Comparison of ENCODE assay signal across 8 cellular contexts in genomic region chr14:60723218-60724079, GRCh38. TPM values are rescaled to one million over a fixed set of nuclear protein-coding genes. Genes with fewer than 3 reads are reported as not detected.
DNase-seq lines count a peak whose midpoint lies in the region; ATAC-seq, FAIRE-seq and TF ChIP-seq lines count a peak whose summit lies in the region.

No MANE protein-coding gene starts in this region.

- peaks cover 0 to 5% of the 10 kb centered on the region in 2 donors for H3K4me1 ChIP-seq in small intestine (ENCODE audit: control insufficient read depth in 2 of 2, insufficient read depth in 1 of 2, low read depth in 1 of 2, low read length in 1 of 2)

- peak overlapping the region; percentile 77 to 98 (median 94) for H3K27ac Mint-ChIP-seq in brain

- ATAC-seq in HG03175 (IDR thresholded peaks at IDR 0.05; ENCODE audit: unreplicated experiment): peak; percentile 44
- no peak for ATAC-seq in GM21526 (IDR thresholded peaks at IDR 0.05; ENCODE audit: low FRiP score, unreplicated experiment)

- H3K27me3 Mint-ChIP-seq in brain: peaks cover 62% of the 10 kb centered on the region

- peak overlapping the region; percentile 94 to 96 (median 95) for H3K4me3 Mint-ChIP-seq in brain

- H3K27ac ChIP-seq in 22Rv1 (peak overlapping the region; percentile 91), small intestine (ENCODE audit: low read depth in 1 of 2, low read length in 1 of 2) (no peak overlapping the region)

- peak; percentile 47 for DNase-seq in GM10266 (ENCODE audit: extremely low spot score)
- peak; percentile 19 for DNase-seq in SK-MEL-5 (ENCODE audit: low read depth, low spot score)
- DNase-seq in iPS-NIHi7 (ENCODE audit: extremely low spot score): peak; percentile 14
- no peak for DNase-seq in small intestine

- TF ChIP-seq CTCF in 22Rv1 (IDR thresholded peaks at IDR 0.05): 0 out of 2 replicates have a peak, but pooled peaks have one; percentile 8
- no peak for TF ChIP-seq CTCF in GM10266 (IDR thresholded peaks at IDR 0.05; ENCODE audit: control insufficient read depth, insufficient read depth, low read depth, missing control alignments)
- no peak for TF ChIP-seq CTCF in brain (conservative IDR thresholded peaks at IDR 0.05)

- peaks cover 2% of the 10 kb centered on the region for H3K36me3 Mint-ChIP-seq in brain

- no peak for FAIRE-seq in small intestine (lab: Jason Lieb, UNC)

- no peaks in the 10 kb centered on the region for H3K9me3 ChIP-seq in small intestine (ENCODE audit: control insufficient read depth, low read depth)

- H3K4me3 ChIP-seq in small intestine (ENCODE audit: low read depth in 1 of 2, low read length in 2 of 2): peak overlapping the region; percentile 58 to 62

- H3K36me3 ChIP-seq in small intestine (ENCODE audit: control insufficient read depth in 2 of 2, insufficient read depth in 2 of 2, low read length in 2 of 2): no peaks in the 10 kb centered on the region

- peaks cover 27% of the 10 kb centered on the region for H3K4me1 Mint-ChIP-seq in brain

- H3K27me3 ChIP-seq in small intestine (ENCODE audit: control insufficient read depth in 2 of 2, insufficient read depth in 2 of 2, low read length in 2 of 2): peaks cover 6 to 13% of the 10 kb centered on the region in 2 donors

- H3K9me3 Mint-ChIP-seq in brain: peaks cover 0 to 14% (median 0%) of the 10 kb centered on the region in 5 experiments

- 0 to 1% (median 1%) methylated on average over 61 to 88 of the region's 88 CpGs for WGBS in small intestine, 3 donors

- in situ Hi-C loops in SK-MEL-5 (cut with HindIII; ENCODE audit: low pct_unique_long_range_greater_than_20kb, low sequenced_read_pairs): no loop called here

RNA-seq across cellular contexts. Expression of gene SIX4, which starts 0.7 kb away (rescaled TPM):
- 3.9 and 4.7 TPM in 2 replicates for total RNA-seq in SK-MEL-5 (2014; rRNA removed; shearing (Covaris generic))
- 5.3 and 8.1 TPM in 2 replicates for polyA plus RNA-seq in SK-MEL-5 (2015; cell fraction: cytosol; rRNA removed)
- polyA plus RNA-seq in SK-MEL-5 (2015; cell fraction: nucleus; rRNA removed): 6.8 and 10.7 TPM in 2 replicates
- polyA plus RNA-seq in brain (ENCODE audit: insufficient read depth, low read depth, low replicate concordance) (4.9 TPM), small intestine (under 1 TPM in 1 of 3 donors, not detected in 2; 0.12 TPM)

RNA-seq across cellular contexts. Expression of gene MNAT1, which starts 11.1 kb away (rescaled TPM):
- total RNA-seq in SK-MEL-5 (2014; rRNA removed; shearing (Covaris generic)): 53.8 and 58.1 TPM in 2 replicates
- polyA plus RNA-seq in SK-MEL-5 (2015; cell fraction: cytosol; rRNA removed): 22.6 and 26.6 TPM in 2 replicates
- polyA plus RNA-seq in SK-MEL-5 (2015; cell fraction: nucleus; rRNA removed): 16.3 and 16.4 TPM in 2 replicates
- 39.9 TPM for polyA plus RNA-seq in brain (ENCODE audit: insufficient read depth, low read depth, low replicate concordance)
- polyA plus RNA-seq in small intestine: 10 to 100 TPM in 2 of 3 donors, 1 to 10 TPM in 1; 9.5 to 13.6 (median 12.1) TPM
